ENCODE assay signal across 8 cellular contexts in genomic region chr1:183023601-183024351, GRCh38. TPM values are rescaled to one million over a fixed set of nuclear protein-coding genes. Genes with fewer than 3 reads are reported as not detected.
A peak's percentile ranks its signal among the peaks of the same experiment; 100 is the strongest.
DNase-seq lines count a peak whose midpoint lies in the region; ATAC-seq, FAIRE-seq and TF ChIP-seq lines count a peak whose summit lies in the region.

No MANE protein-coding gene starts in this region.

- FAIRE-seq in D721Med (lab: Jason Lieb, UNC), result no peak
- no peak for FAIRE-seq in pancreas (lab: Jason Lieb, UNC)

- CTCF ChIA-PET in activated naive CD4-positive, alpha-beta T cell treated with anti-CD3 and anti-CD28 coated beads for 36 hours (lab: Charles Lee), result no interaction called here

- H3K27me3 ChIP-seq in cardiac muscle cell, result no peaks in the 10 kb centered on the region
- no peaks in the 10 kb centered on the region for H3K27me3 ChIP-seq in pancreas

- H3K9me3 Mint-ChIP-seq in activated naive CD4-positive, alpha-beta T cell treated with anti-CD3 and anti-CD28 coated beads for 36 hours, result peaks cover 2% of the 10 kb centered on the region

- H3K27ac ChIP-seq in cardiac muscle cell (peak overlapping the region; percentile 88), pancreas (peak overlapping the region; percentile 92 to 99 (median 96))

- peak; percentile 18 for TF ChIP-seq CTCF in D721Med (IDR thresholded peaks at IDR 0.05; ENCODE audit: insufficient read depth, missing control alignments)
- peak; percentile 50 for TF ChIP-seq CTCF in cardiac muscle cell (IDR thresholded peaks at IDR 0.05; ENCODE audit: low read depth, low read length)
- peak; percentile 31 to 55 (median 39) for TF ChIP-seq CTCF in pancreas (IDR thresholded peaks at IDR 0.05)

- intact Hi-C loops in activated naive CD4-positive, alpha-beta T cell treated with anti-CD3 and anti-CD28 coated beads for 36 hours (cut with micrococcal nuclease), result loop anchor here (2.0 kb wide), 2 partner anchors 61 to 157 kb away; no protein-coding TSS in a partner anchor
- intact Hi-C loops in pancreas (cut with DNase I), result loop anchor here in 1 of 3 donors (2.0 kb wide), 1 partner anchor 61 kb away; no protein-coding TSS in a partner anchor

- peaks cover 11% of the 10 kb centered on the region for H3K4me1 Mint-ChIP-seq in activated naive CD4-positive, alpha-beta T cell treated with anti-CD3 and anti-CD28 coated beads for 36 hours (ENCODE audit: low read depth)

- no peaks in the 10 kb centered on the region for H3K36me3 Mint-ChIP-seq in activated naive CD4-positive, alpha-beta T cell treated with anti-CD3 and anti-CD28 coated beads for 36 hours (ENCODE audit: low read depth)

- H3K27me3 Mint-ChIP-seq in activated naive CD4-positive, alpha-beta T cell treated with anti-CD3 and anti-CD28 coated beads for 36 hours (ENCODE audit: low read depth), result peaks cover 69% of the 10 kb centered on the region

- 0 to 1% methylated on average over 48 to 71 of the region's 71 CpGs for WGBS in pancreas, 2 donors

- H3K4me3 ChIP-seq in cardiac muscle cell, result peak overlapping the region; percentile 61
- peak overlapping the region; percentile 64 to 91 (median 83) for H3K4me3 ChIP-seq in pancreas

- H3K27ac Mint-ChIP-seq in activated naive CD4-positive, alpha-beta T cell treated with anti-CD3 and anti-CD28 coated beads for 36 hours, result no peak overlapping the region

- peaks cover 11% of the 10 kb centered on the region for H3K4me1 ChIP-seq in cardiac muscle cell (ENCODE audit: low read depth)
- H3K4me1 ChIP-seq in pancreas, result peaks cover 5 to 33% (median 6%) of the 10 kb centered on the region in 3 donors

- ATAC-seq in GM19452 (IDR thresholded peaks at IDR 0.05; ENCODE audit: unreplicated experiment), result peak; percentile 63
- ATAC-seq in HG03442 (IDR thresholded peaks at IDR 0.05; ENCODE audit: unreplicated experiment), result peak; percentile 59
- ATAC-seq in pancreas, result peak; percentile 66 to 81 (median 79)

- peak overlapping the region; percentile 70 for H3K4me3 Mint-ChIP-seq in activated naive CD4-positive, alpha-beta T cell treated with anti-CD3 and anti-CD28 coated beads for 36 hours

- H3K36me3 ChIP-seq in cardiac muscle cell (no peaks in the 10 kb centered on the region), pancreas (no peaks in the 10 kb centered on the region)

- no peaks in the 10 kb centered on the region for H3K9me3 ChIP-seq in cardiac muscle cell (ENCODE audit: low read depth)
- H3K9me3 ChIP-seq in pancreas, result no peaks in the 10 kb centered on the region

- DNase-seq in D721Med (ENCODE audit: insufficient read length, low spot score) (no peak), NCI-H774 (lab: John Stamatoyannopoulos, UW) (peak; percentile 69), cardiac muscle cell (ENCODE audit: low read depth in 1 of 2, low spot score in 1 of 2) (peak; percentile 49 to 74), pancreas (peak; percentile 77 to 94 (median 84)), dedifferentiated amniotic fluid mesenchymal stem cell (ENCODE audit: extremely low spot score) (no peak)
- DNase-seq in activated naive CD4-positive, alpha-beta T cell treated with anti-CD3 and anti-CD28 coated beads for 36 hours, result peak; percentile 60

RNA-seq across cellular contexts. Expression of gene LAMC1, which starts 0.6 kb away (rescaled TPM):
- under 1 TPM in 1 of 2 experiments, not detected in 1; 0.10 TPM for total RNA-seq in activated naive CD4-positive, alpha-beta T cell treated with anti-CD3 and anti-CD28 coated beads for 36 hours
- total RNA-seq in cardiac muscle cell (201 and 329 TPM in 2 replicates), pancreas (10 to 100 TPM; 16.4 to 50.1 (median 37.0) TPM)
- polyA plus RNA-seq in cardiac muscle cell (66.4 and 97.5 TPM in 2 replicates), pancreas (10 to 100 TPM; 11.2 to 12.3 TPM)

Comparison
In these comparisons a context has a peak if more than half of its experiments do, and no peak if none do; other contexts are left out.
1. DNase-seq: peak in NCI-H774 (single experiment), activated naive CD4-positive, alpha-beta T cell treated with anti-CD3 and anti-CD28 coated beads for 36 hours (single experiment), cardiac muscle cell (2 of 2) and pancreas (6 of 6); none in D721Med (single experiment) and dedifferentiated amniotic fluid mesenchymal stem cell (single experiment).
2. RNA of gene LAMC1, which starts 0.6 kb away (total RNA-seq): 201 to 329 TPM in cardiac muscle cell and 16.4 to 50.1 TPM in pancreas; 0.10 TPM in activated naive CD4-positive, alpha-beta T cell treated with anti-CD3 and anti-CD28 coated beads for 36 hours; every median in the first group is over 10 times any median in the second.
3. Peak in every context shown above with its lines, with median percentiles within 50 percentile points of each other: CTCF ChIP-seq and ATAC-seq.